18 cellular contexts compared by ENCODE assay signal in genomic region chr12:52054838-52055741, GRCh38. TPM values are rescaled to one million over a fixed set of nuclear protein-coding genes. Genes with fewer than 3 reads are reported as not detected.
DNase-seq lines count a peak whose midpoint lies in the region; ATAC-seq and TF ChIP-seq lines count a peak whose summit lies in the region.
"Had no signal": no experiment of that assay in that cellular context is flagged by ENCODE, and none has a peak within 500 bp of the region (broad histone marks: within the 10 kb centered on the region; RNA-seq: fewer than 3 reads in every experiment).

No MANE protein-coding gene starts in this region.

- peaks cover 0 to 60% of the 10 kb centered on the region in 2 donors for H3K4me1 ChIP-seq in right atrium auricular region
- peaks cover 19% of the 10 kb centered on the region for H3K4me1 ChIP-seq in psoas muscle
- H3K4me1 ChIP-seq in CD4-positive, alpha-beta memory T cell (ENCODE audit: insufficient read depth, low read length), result peaks cover 26% of the 10 kb centered on the region

- CTCF ChIA-PET in CD4-positive, alpha-beta memory T cell (lab: Charles Lee; ENCODE audit: partially characterized antibody), result interaction anchor here (3.5 kb wide), 1 partner anchor 30 kb away, joined by 21 read pairs; no protein-coding TSS in a partner anchor

- H3K27me3 Mint-ChIP-seq in CD4-positive, alpha-beta memory T cell, result no peaks in the 10 kb centered on the region
- H3K27me3 Mint-ChIP-seq: B cell had no signal

- peak overlapping the region in 2 of 7 donors; percentile 15 to 98 for H3K27ac Mint-ChIP-seq in CD4-positive, alpha-beta memory T cell
- H3K27ac Mint-ChIP-seq: activated CD8-positive, alpha-beta T cell treated with anti-CD3 and anti-CD28 coated beads, Interleukin-2, amount 10 ng/mL, durations not matched to agents 7 days and 5 days had no signal

- 78 to 91% (median 82%) methylated on average over 20 to 21 of the region's 21 CpGs for WGBS in psoas muscle, 3 donors

- H3K36me3 Mint-ChIP-seq in CD4-positive, alpha-beta memory T cell, result peaks cover 0 to 7% of the 10 kb centered on the region in 2 donors

- H3K9me3 Mint-ChIP-seq in CD4-positive, alpha-beta memory T cell, result peaks cover 0 to 2% (median 0%) of the 10 kb centered on the region in 8 donors

- ATAC-seq in Right ventricle myocardium superior (ENCODE audit: poor library complexity) (no peak), psoas muscle (no peak)
- ATAC-seq: activated CD8-positive, alpha-beta T cell treated with anti-CD3 and anti-CD28 coated beads, Interleukin-2, amount 10 ng/mL, durations not matched to agents 7 days and 5 days; right cardiac atrium; stimulated activated naive CD8-positive, alpha-beta T cell treated with anti-CD3 and anti-CD28 coated beads, Interleukin-15, Interleukin-2, amounts not matched to agents 100 U/mL and 50 U/mL, for 24 hours had no signal

- no peak for DNase-seq in right atrium auricular region (ENCODE audit: low spot score)
- DNase-seq in Right ventricle myocardium superior, result no peak
- DNase-seq in dorsolateral prefrontal cortex, result peak in 1 of 10 donors; percentile 48
- DNase-seq in psoas muscle, result no peak
- no peak for DNase-seq in NCI-H446 treated with DMSO at 0.1 percent for 48 hours (lab: John Stamatoyannopoulos, UW)
- DNase-seq in NCI-H2227 treated with DMSO at 0.1 percent for 48 hours (lab: John Stamatoyannopoulos, UW), result no peak
- no peak for DNase-seq in CD4-positive, alpha-beta memory T cell
- DNase-seq: activated CD8-positive, alpha-beta T cell treated with anti-CD3 and anti-CD28 coated beads, Interleukin-2, amount 10 ng/mL, durations not matched to agents 7 days and 5 days; activated gamma-delta T cell treated with Interleukin-2 at 50 U/mL for 16 hours; Calu3; NCI-H1930; NCI-H446; stimulated activated naive CD8-positive, alpha-beta T cell treated with anti-CD3 and anti-CD28 coated beads, Interleukin-15, Interleukin-2, amounts not matched to agents 100 U/mL and 50 U/mL, for 24 hours had no signal

- H3K4me1 Mint-ChIP-seq in CD4-positive, alpha-beta memory T cell, result peaks cover 10 to 33% (median 21%) of the 10 kb centered on the region in 4 donors

- TF ChIP-seq CTCF in right atrium auricular region (IDR thresholded peaks at IDR 0.05) (no peak), dorsolateral prefrontal cortex (IDR thresholded peaks at IDR 0.05 in 54 of 56, conservative IDR thresholded peaks at IDR 0.05 in 2 of 56; ENCODE audit: low read depth in 1 of 56, partially characterized antibody in 56 of 56) (no peak), psoas muscle (IDR thresholded peaks at IDR 0.05) (no peak)

- H3K27ac ChIP-seq in right atrium auricular region (peak overlapping the region; percentile 45 to 99), dorsolateral prefrontal cortex (peak overlapping the region; percentile 15 to 99 (median 85)), psoas muscle (peak overlapping the region; percentile 93)
- H3K27ac ChIP-seq in CD4-positive, alpha-beta memory T cell (ENCODE audit: low read depth, low read length), result no peak overlapping the region

- H3K27me3 ChIP-seq in right atrium auricular region (no peaks in the 10 kb centered on the region), dorsolateral prefrontal cortex (no peaks in the 10 kb centered on the region), psoas muscle (ENCODE audit: insufficient read depth in 3 of 3, low read length in 2 of 3) (no peaks in the 10 kb centered on the region)
- no peaks in the 10 kb centered on the region for H3K27me3 ChIP-seq in CD4-positive, alpha-beta memory T cell (ENCODE audit: insufficient read depth, low read length)
- H3K27me3 ChIP-seq: ascending aorta had no signal

- H3K4me3 ChIP-seq in right atrium auricular region (peak overlapping the region in 1 of 2 donors; percentile 67), dorsolateral prefrontal cortex (peak overlapping the region in 5 of 59 donors; percentile 2 to 76 (median 19)), psoas muscle (no peak overlapping the region)
- no peak overlapping the region for H3K4me3 ChIP-seq in CD4-positive, alpha-beta memory T cell (ENCODE audit: low read length in 2 of 2)
- H3K4me3 ChIP-seq: HAP-1 had no signal

- POLR2A ChIA-PET in CD4-positive, alpha-beta memory T cell (lab: Charles Lee; ENCODE audit: partially characterized antibody), result no interaction called here

- no peak overlapping the region for H3K4me3 Mint-ChIP-seq in CD4-positive, alpha-beta memory T cell
- H3K4me3 Mint-ChIP-seq: activated CD8-positive, alpha-beta T cell treated with anti-CD3 and anti-CD28 coated beads, Interleukin-2, amount 10 ng/mL, durations not matched to agents 7 days and 5 days had no signal

- no peaks in the 10 kb centered on the region for H3K9me3 ChIP-seq in right atrium auricular region
- H3K9me3 ChIP-seq in psoas muscle, result no peaks in the 10 kb centered on the region
- no peaks in the 10 kb centered on the region for H3K9me3 ChIP-seq in CD4-positive, alpha-beta memory T cell (ENCODE audit: control insufficient read depth in 1 of 2, low read length in 2 of 2)
- H3K9me3 ChIP-seq: ascending aorta, HAP-1 had no signal

- intact Hi-C loops in Right ventricle myocardium superior (cut with DNase I), result no loop called here
- intact Hi-C loops in dorsolateral prefrontal cortex (cut with DNase I), result no loop called here
- intact Hi-C loops in psoas muscle (cut with DNase I), result no loop called here
- intact Hi-C loops in CD4-positive, alpha-beta memory T cell (cut with micrococcal nuclease), result no loop called here

- H3K36me3 ChIP-seq in right atrium auricular region (peaks cover 66% of the 10 kb centered on the region), psoas muscle (ENCODE audit: insufficient read depth in 1 of 2, low read depth in 1 of 2) (peaks cover 4 to 58% of the 10 kb centered on the region in 2 donors)
- H3K36me3 ChIP-seq in CD4-positive, alpha-beta memory T cell (ENCODE audit: insufficient read depth, low read length), result no peaks in the 10 kb centered on the region

RNA-seq across cellular contexts. Expression of gene NR4A1, which starts 3.8 kb away (rescaled TPM):
- total RNA-seq in right atrium auricular region, result 100 to 1,000 TPM; 150 to 238 TPM
- 46.1 TPM for total RNA-seq in Right ventricle myocardium superior
- 100 to 1,000 TPM in 5 of 120 experiments, 10 to 100 TPM in 115; 13.1 to 194 (median 28.9) TPM for total RNA-seq in dorsolateral prefrontal cortex
- 10 to 100 TPM; 17.5 to 92.8 (median 56.9) TPM for total RNA-seq in psoas muscle
- polyA plus RNA-seq in psoas muscle, result 10 to 100 TPM; 35.5 to 74.0 (median 50.2) TPM
- 1 to 10 TPM; 1.1 to 1.3 TPM for total RNA-seq in CD4-positive, alpha-beta memory T cell
- 1 to 10 TPM; 1.2 to 1.3 TPM for polyA plus RNA-seq in CD4-positive, alpha-beta memory T cell

RNA-seq across cellular contexts. Expression of gene ATG101, which starts 14.7 kb away (rescaled TPM):
- total RNA-seq in right atrium auricular region (10 to 100 TPM; 26.8 to 36.9 TPM), Right ventricle myocardium superior (23.5 TPM), dorsolateral prefrontal cortex (10 to 100 TPM; 19.6 to 42.5 (median 31.5) TPM), psoas muscle (10 to 100 TPM; 25.1 to 35.3 (median 26.5) TPM)
- polyA plus RNA-seq in psoas muscle, result 100 to 1,000 TPM in 1 of 3 donors, 10 to 100 TPM in 2; 39.5 to 154 (median 90.0) TPM
- total RNA-seq in CD4-positive, alpha-beta memory T cell, result 10 to 100 TPM; 24.4 to 27.0 TPM
- polyA plus RNA-seq in CD4-positive, alpha-beta memory T cell, result 10 to 100 TPM; 22.2 to 27.1 TPM

RNA-seq across cellular contexts. Expression of gene SMIM41, which starts 24.4 kb away (rescaled TPM):
- total RNA-seq in right atrium auricular region, result 1 to 10 TPM in 1 of 2 donors, under 1 TPM in 1; 0.44 to 3.2 TPM
- total RNA-seq in Right ventricle myocardium superior, result 0.35 TPM
- 1 to 10 TPM in 2 of 120 experiments, under 1 TPM in 10, not detected in 108; 0.33 to 3.7 (median 0.55) TPM for total RNA-seq in dorsolateral prefrontal cortex
- total RNA-seq in psoas muscle, result under 1 TPM in 2 of 4 donors, not detected in 2; 0.16 to 0.32 TPM
- polyA plus RNA-seq in psoas muscle, result under 1 TPM in 1 of 3 donors, not detected in 2; 0.20 TPM
- total RNA-seq in CD4-positive, alpha-beta memory T cell, result not detected
- polyA plus RNA-seq in CD4-positive, alpha-beta memory T cell, result not detected
- total RNA-seq: activated CD8-positive, alpha-beta T cell treated with anti-CD3 and anti-CD28 coated beads, Interleukin-2, amount 10 ng/mL, durations not matched to agents 7 days and 5 days; B cell; Calu3; frontal cortex had no signal

RNA-seq across cellular contexts. Expression of gene TAMALIN, which starts 48.3 kb away (rescaled TPM):
- total RNA-seq in right atrium auricular region (10 to 100 TPM; 17.6 to 23.2 TPM), Right ventricle myocardium superior (19.8 TPM), dorsolateral prefrontal cortex (100 to 1,000 TPM in 3 of 120 experiments, 10 to 100 TPM in 117; 27.0 to 168 (median 54.0) TPM), psoas muscle (10 to 100 TPM in 3 of 4 donors, 1 to 10 TPM in 1; 8.0 to 12.8 (median 11.5) TPM)
- polyA plus RNA-seq in psoas muscle, result 1 to 10 TPM; 5.5 to 9.6 (median 6.8) TPM
- 10 to 100 TPM; 30.5 to 31.7 TPM for total RNA-seq in CD4-positive, alpha-beta memory T cell
- 1 to 10 TPM; 1.2 to 5.3 TPM for polyA plus RNA-seq in CD4-positive, alpha-beta memory T cell
- total RNA-seq: Calu3 had no signal

Comparison
In these comparisons a context has a peak if more than half of its experiments do, and no peak if none do; other contexts are left out.
1. RNA of gene NR4A1, which starts 3.8 kb away (total RNA-seq): 150 to 238 TPM in right atrium auricular region, 17.5 to 92.8 TPM in psoas muscle, 46.1 TPM in Right ventricle myocardium superior (single experiment) and 13.1 to 194 TPM in dorsolateral prefrontal cortex; 1.1 to 1.3 TPM in CD4-positive, alpha-beta memory T cell; every median in the first group is over 4 times any median in the second.